In genomic region chr1:77399250-77400086, GRCh38 we compare ENCODE assay signal across 2 cellular contexts.
TF ChIP-seq lines count a peak whose summit lies in the region.

No MANE protein-coding gene starts in this region.

TF ChIP-seq in H1, 55 proteins besides CTCF, POLR2A, EP300 and RAD21:
- TF ChIP-seq SP2 (IDR thresholded peaks at IDR 0.05; ENCODE audit: low read length) (no peak), TAF7 (optimal IDR thresholded peaks at IDR 0.05; ENCODE audit: borderline replicate concordance, low read depth, low read length) (no peak), NANOG (IDR thresholded peaks at IDR 0.05; ENCODE audit: insufficient read depth, low read depth, low read length, poor library complexity, severe bottlenecking) (no peak), BACH1 (IDR thresholded peaks at IDR 0.05; ENCODE audit: low read length) (no peak), BCL11A (IDR thresholded peaks at IDR 0.05; ENCODE audit: low read depth in 2 of 2, low read length in 2 of 2) (no peak), RFX5 (IDR thresholded peaks at IDR 0.05; ENCODE audit: borderline replicate concordance, low read depth, low read length) (no peak)

TF ChIP-seq in WTC11, 78 proteins besides CTCF, POLR2A, EP300 and RAD21:
- no peak for TF ChIP-seq JUN (CRISPR knock-in tag; IDR thresholded peaks at IDR 0.05)
- no peak for TF ChIP-seq ZBTB43 (CRISPR knock-in tag; IDR thresholded peaks at IDR 0.05)
- TF ChIP-seq SMAD3 (CRISPR knock-in tag; IDR thresholded peaks at IDR 0.05; ENCODE audit: borderline replicate concordance): no peak
- TF ChIP-seq GRHL2 (CRISPR knock-in tag; IDR thresholded peaks at IDR 0.05; ENCODE audit: insufficient replicate concordance, severe bottlenecking): no peak
- TF ChIP-seq FOXJ3 (CRISPR knock-in tag; IDR thresholded peaks at IDR 0.05; ENCODE audit: borderline replicate concordance): no peak
- TF ChIP-seq RELA (CRISPR knock-in tag; IDR thresholded peaks at IDR 0.05; ENCODE audit: borderline replicate concordance): no peak
- TF ChIP-seq, protein P1, sequence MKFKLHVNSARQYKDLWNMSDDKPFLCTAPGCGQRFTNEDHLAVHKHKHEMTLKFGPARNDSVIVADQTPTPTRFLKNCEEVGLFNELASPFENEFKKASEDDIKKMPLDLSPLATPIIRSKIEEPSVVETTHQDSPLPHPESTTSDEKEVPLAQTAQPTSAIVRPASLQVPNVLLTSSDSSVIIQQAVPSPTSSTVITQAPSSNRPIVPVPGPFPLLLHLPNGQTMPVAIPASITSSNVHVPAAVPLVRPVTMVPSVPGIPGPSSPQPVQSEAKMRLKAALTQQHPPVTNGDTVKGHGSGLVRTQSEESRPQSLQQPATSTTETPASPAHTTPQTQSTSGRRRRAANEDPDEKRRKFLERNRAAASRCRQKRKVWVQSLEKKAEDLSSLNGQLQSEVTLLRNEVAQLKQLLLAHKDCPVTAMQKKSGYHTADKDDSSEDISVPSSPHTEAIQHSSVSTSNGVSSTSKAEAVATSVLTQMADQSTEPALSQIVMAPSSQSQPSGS (CRISPR knock-in tag; IDR thresholded peaks at IDR 0.05; ENCODE audit: borderline replicate concordance, low read depth): no peak
- no peak for TF ChIP-seq NFE2L1 (CRISPR knock-in tag; IDR thresholded peaks at IDR 0.05)
- no peak for TF ChIP-seq USF2 (CRISPR knock-in tag; IDR thresholded peaks at IDR 0.05)
- no peak for TF ChIP-seq FOXK1 (CRISPR knock-in tag; IDR thresholded peaks at IDR 0.05)
- no peak for TF ChIP-seq SMAD4 (CRISPR knock-in tag; IDR thresholded peaks at IDR 0.05)
- TF ChIP-seq, protein P2, sequence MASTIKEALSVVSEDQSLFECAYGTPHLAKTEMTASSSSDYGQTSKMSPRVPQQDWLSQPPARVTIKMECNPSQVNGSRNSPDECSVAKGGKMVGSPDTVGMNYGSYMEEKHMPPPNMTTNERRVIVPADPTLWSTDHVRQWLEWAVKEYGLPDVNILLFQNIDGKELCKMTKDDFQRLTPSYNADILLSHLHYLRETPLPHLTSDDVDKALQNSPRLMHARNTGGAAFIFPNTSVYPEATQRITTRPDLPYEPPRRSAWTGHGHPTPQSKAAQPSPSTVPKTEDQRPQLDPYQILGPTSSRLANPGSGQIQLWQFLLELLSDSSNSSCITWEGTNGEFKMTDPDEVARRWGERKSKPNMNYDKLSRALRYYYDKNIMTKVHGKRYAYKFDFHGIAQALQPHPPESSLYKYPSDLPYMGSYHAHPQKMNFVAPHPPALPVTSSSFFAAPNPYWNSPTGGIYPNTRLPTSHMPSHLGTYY (CRISPR knock-in tag; IDR thresholded peaks at IDR 0.05): no peak
